Comparison of ENCODE assay signal across 21 cellular contexts in genomic region chr5:147752033-147752432, GRCh38. TPM values are rescaled to one million over a fixed set of nuclear protein-coding genes. Genes with fewer than 3 reads are reported as not detected.
DNase-seq lines count a peak whose midpoint lies in the region; ATAC-seq and TF ChIP-seq lines count a peak whose summit lies in the region.
"Had no signal": no experiment of that assay in that cellular context is flagged by ENCODE, and none has a peak within 500 bp of the region (broad histone marks: within the 10 kb centered on the region; RNA-seq: fewer than 3 reads in every experiment).

No MANE protein-coding gene starts in this region.

- H3K27ac Mint-ChIP-seq in chondrocyte (ENCODE audit: unreplicated experiment) (peak overlapping the region; percentile 0), mesothelial cell of epicardium (peak overlapping the region; percentile 0)
- H3K27ac Mint-ChIP-seq: activated B cell treated with CpG ODN at 0.5 μM for 24 hours; naive thymus-derived CD4-positive, alpha-beta T cell had no signal

- H3K27me3 Mint-ChIP-seq in chondrocyte (ENCODE audit: low read depth) (no peaks in the 10 kb centered on the region), mesothelial cell of epicardium (ENCODE audit: low read depth) (no peaks in the 10 kb centered on the region)
- H3K27me3 Mint-ChIP-seq: activated B cell treated with CpG ODN at 0.5 μM for 24 hours; CD8-positive, alpha-beta memory T cell; naive thymus-derived CD4-positive, alpha-beta T cell had no signal

- no peak overlapping the region for H3K4me3 ChIP-seq in transverse colon
- H3K4me3 ChIP-seq: body of pancreas, thoracic aorta had no signal

- H3K27me3 ChIP-seq in transverse colon, result no peaks in the 10 kb centered on the region
- H3K27me3 ChIP-seq: body of pancreas had no signal

- H3K27ac ChIP-seq in transverse colon, result peak overlapping the region in 3 of 4 donors; percentile 44 to 66 (median 57)
- H3K27ac ChIP-seq: 22Rv1, body of pancreas, parathyroid adenoma, thoracic aorta had no signal

- H3K9me3 ChIP-seq in transverse colon, result no peaks in the 10 kb centered on the region
- H3K9me3 ChIP-seq: body of pancreas, thoracic aorta had no signal

- no peak for TF ChIP-seq EP300 in transverse colon (IDR thresholded peaks at IDR 0.05; ENCODE audit: low read depth)

- no peaks in the 10 kb centered on the region for H3K36me3 ChIP-seq in transverse colon
- H3K36me3 ChIP-seq: thoracic aorta had no signal

- no peaks in the 10 kb centered on the region for H3K9me3 Mint-ChIP-seq in chondrocyte (ENCODE audit: low read depth)
- no peaks in the 10 kb centered on the region for H3K9me3 Mint-ChIP-seq in mesothelial cell of epicardium
- H3K9me3 Mint-ChIP-seq: activated B cell treated with CpG ODN at 0.5 μM for 24 hours; CD8-positive, alpha-beta memory T cell had no signal

- H3K4me1 Mint-ChIP-seq in chondrocyte (ENCODE audit: low read depth) (peaks cover 54% of the 10 kb centered on the region), mesothelial cell of epicardium (peaks cover 18% of the 10 kb centered on the region)
- H3K4me1 Mint-ChIP-seq: activated B cell treated with CpG ODN at 0.5 μM for 24 hours had no signal

- peak; percentile 36 for DNase-seq in DMS 273 (lab: John Stamatoyannopoulos, UW; ENCODE audit: unreplicated experiment)
- no peak for DNase-seq in DMS 273 treated with DMSO at 0.1 percent for 48 hours (lab: John Stamatoyannopoulos, UW)
- DNase-seq in chondrocyte (ENCODE audit: low spot score), result no peak
- no peak for DNase-seq in mesothelial cell of epicardium (ENCODE audit: low spot score in 2 of 2, unreplicated experiment in 2 of 2)
- no peak for DNase-seq in transverse colon
- DNase-seq in left lobe of liver (ENCODE audit: low spot score), result no peak
- DNase-seq in RKO (ENCODE audit: low spot score), result no peak
- DNase-seq in stimulated activated CD4-positive, alpha-beta T cell treated with anti-CD3 and anti-CD28 coated beads, Interleukin-12 subunit alpha, Interleukin-12 subunit beta, amount 100 ng/mL, for 4 hours, result no peak
- DNase-seq: activated B cell treated with CpG ODN at 0.5 μM for 24 hours; activated CD4-positive, alpha-beta T cell treated with anti-CD3 and anti-CD28 coated beads, Interleukin-2, amount 50 U/mL, for 4 hours; activated CD8-positive, alpha-beta memory T cell treated with anti-CD3 and anti-CD28 coated beads, Interleukin-2, amount 50 U/mL, for 4 hours; body of pancreas; CD8-positive, alpha-beta memory T cell; DMS53; naive thymus-derived CD4-positive, alpha-beta T cell; NCI-H2081; NCI-H526 treated with DMSO at 0.1 percent for 48 hours; T-helper 9 cell had no signal

- 55 to 71% methylated on average over 2 of the region's 2 CpGs for WGBS in transverse colon (ENCODE audit: low coverage in 1 of 2), 2 donors

- H3K36me3 Mint-ChIP-seq in chondrocyte (ENCODE audit: low read depth) (no peaks in the 10 kb centered on the region), mesothelial cell of epicardium (no peaks in the 10 kb centered on the region)

- no peaks in the 10 kb centered on the region for H3K4me1 ChIP-seq in transverse colon
- H3K4me1 ChIP-seq: body of pancreas, parathyroid adenoma had no signal

- H3K4me3 Mint-ChIP-seq in chondrocyte (ENCODE audit: unreplicated experiment) (no peak overlapping the region), mesothelial cell of epicardium (no peak overlapping the region)
- H3K4me3 Mint-ChIP-seq: activated B cell treated with CpG ODN at 0.5 μM for 24 hours; CD8-positive, alpha-beta memory T cell; naive thymus-derived CD4-positive, alpha-beta T cell had no signal

- no peak for TF ChIP-seq POLR2A in transverse colon (IDR thresholded peaks at IDR 0.05)

- in situ Hi-C loops in transverse colon (cut with MboI; ENCODE audit: low pct_ligation_motif_present in 1 of 4, low pct_unique_long_range_greater_than_20kb in 1 of 4, low sequenced_read_pairs in 3 of 4), result no loop called here

- intact Hi-C loops in transverse colon (cut with DNase I; ENCODE audit: low total_unique reads), result no loop called here

- TF ChIP-seq CTCF in chondrocyte (IDR thresholded peaks at IDR 0.05) (no peak), mesothelial cell of epicardium (IDR thresholded peaks at IDR 0.05; ENCODE audit: unreplicated experiment) (no peak), transverse colon (IDR thresholded peaks at IDR 0.05) (no peak)

- no peak for ATAC-seq in left lobe of liver
- ATAC-seq: body of pancreas; naive thymus-derived CD4-positive, alpha-beta T cell had no signal

RNA-seq across cellular contexts. Expression of gene JAKMIP2, which starts 30.5 kb away (rescaled TPM):
- total RNA-seq in chondrocyte, result 5.4 to 13.2 TPM (median 7.1 TPM) in 3 replicates
- 5.1 to 5.5 TPM (median 5.4 TPM) in 3 replicates for total RNA-seq in mesothelial cell of epicardium
- total RNA-seq in transverse colon, result under 1 TPM; 0.37 to 0.79 (median 0.40) TPM
- 0.40 TPM for total RNA-seq in left lobe of liver
